ENCODE assay signal across 13 cellular contexts in the genomic region with DNA sequence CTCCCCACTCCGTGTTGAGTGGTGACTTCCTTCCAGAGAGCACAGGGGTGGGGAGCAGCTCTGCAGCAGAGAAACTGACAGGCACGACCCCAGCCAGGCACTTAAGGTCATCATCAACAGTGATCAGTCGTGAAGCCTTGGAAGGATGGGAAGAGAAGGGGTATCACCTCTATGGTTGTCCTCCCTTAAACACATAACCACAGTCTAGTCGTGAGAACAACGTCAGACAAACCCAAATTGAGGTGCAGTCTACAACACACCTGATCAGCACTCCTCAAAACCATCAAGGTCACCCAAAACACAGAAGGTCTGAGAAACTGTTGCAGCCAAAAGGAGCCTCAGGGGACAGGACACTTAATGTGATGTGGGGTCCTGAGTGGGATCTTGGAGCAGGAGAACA.
DNase-seq lines count a peak whose midpoint lies in the region; ATAC-seq and TF ChIP-seq lines count a peak whose summit lies in the region.
"Had no signal": no experiment of that assay in that cellular context is flagged by ENCODE, and none has a peak within 500 bp of the region (broad histone marks: within the 10 kb centered on the region; RNA-seq: fewer than 3 reads in every experiment).

No MANE protein-coding gene starts in this region.

- no peaks in the 10 kb centered on the region for H3K27me3 ChIP-seq in CD4-positive, alpha-beta T cell (ENCODE audit: control insufficient read depth, insufficient read depth, low read length)
- H3K27me3 ChIP-seq in esophagus (ENCODE audit: control insufficient read depth in 1 of 2, insufficient read depth in 2 of 2, low read length in 2 of 2): no peaks in the 10 kb centered on the region
- H3K27me3 ChIP-seq in spleen (replicated peaks in 1 of 7): no peaks in the 10 kb centered on the region

- CTCF ChIA-PET in CD4-positive, alpha-beta T cell (lab: Charles Lee): interaction anchor here (0.8 to 2.3 kb wide), 2 partner anchors 31 to 920 kb away, joined by 3 to 6 read pairs; no protein-coding TSS in a partner anchor
- CTCF ChIA-PET in RWPE1 (lab: Yijun Ruan, JAX): interaction anchor here (0.6 kb wide), 1 partner anchor 31 kb away, joined by 3 read pairs; no protein-coding TSS in a partner anchor

- peak overlapping the region; percentile 67 for H3K27ac Mint-ChIP-seq in CD4-positive, alpha-beta T cell

- POLR2A ChIA-PET in CD4-positive, alpha-beta T cell (lab: Charles Lee): no interaction called here
- POLR2A ChIA-PET in RWPE1 (lab: Yijun Ruan, JAX; ENCODE audit: low non-redundant PET): no interaction called here

- no peak for TF ChIP-seq POLR2A in spleen (IDR thresholded peaks at IDR 0.05)

- peaks cover 2 to 5% of the 10 kb centered on the region in 2 donors for H3K36me3 ChIP-seq in esophagus (ENCODE audit: control insufficient read depth in 2 of 2, insufficient read depth in 2 of 2, low read length in 1 of 2)
- H3K36me3 ChIP-seq in spleen: peaks cover 0 to 21% (median 0%) of the 10 kb centered on the region in 6 donors

- H3K4me1 Mint-ChIP-seq in CD4-positive, alpha-beta T cell (ENCODE audit: low read depth): peaks cover 83% of the 10 kb centered on the region

- no peak for DNase-seq in CD4-positive, alpha-beta T cell
- DNase-seq in RWPE1 (ENCODE audit: low spot score) (no peak), spleen (no peak)
- no peak for DNase-seq in stimulated activated CD4-positive, alpha-beta T cell treated with anti-CD3 and anti-CD28 coated beads, Interleukin-4, amount 100 ng/mL, for 24 hours
- DNase-seq in activated CD8-positive, alpha-beta memory T cell treated with anti-CD3 and anti-CD28 coated beads for 24 hours: no peak
- DNase-seq: cerebellar nuclear complex, foreskin fibroblast, NCI-H1930, NCI-H524 had no signal

- no peak overlapping the region for H3K4me3 Mint-ChIP-seq in CD4-positive, alpha-beta T cell

- H3K4me3 ChIP-seq in esophagus (ENCODE audit: low read depth in 1 of 2, low read length in 2 of 2): no peak overlapping the region
- no peak overlapping the region for H3K4me3 ChIP-seq in spleen

- peak; percentile 50 for ATAC-seq in CD4-positive, alpha-beta T cell (ENCODE audit: poor library complexity)
- ATAC-seq in GM21717 (IDR thresholded peaks at IDR 0.05; ENCODE audit: unreplicated experiment): no peak
- ATAC-seq in GM18498 (IDR thresholded peaks at IDR 0.05; ENCODE audit: unreplicated experiment): no peak
- ATAC-seq: left lobe of liver had no signal

- H3K4me1 ChIP-seq in esophagus (ENCODE audit: control insufficient read depth in 2 of 2, insufficient read depth in 2 of 2, low read length in 1 of 2): peaks cover 29 to 41% of the 10 kb centered on the region in 2 donors
- H3K4me1 ChIP-seq in spleen: peaks cover 42 to 100% (median 84%) of the 10 kb centered on the region in 6 donors

- WGBS in esophagus, 2 donors: 60 to 67% methylated on average over 5 of the region's 5 CpGs
- 51 to 69% (median 55%) methylated on average over 5 of the region's 5 CpGs for WGBS in spleen, 5 donors

- peaks cover 7% of the 10 kb centered on the region for H3K36me3 Mint-ChIP-seq in CD4-positive, alpha-beta T cell (ENCODE audit: low read depth)

- no peaks in the 10 kb centered on the region for H3K27me3 Mint-ChIP-seq in CD4-positive, alpha-beta T cell

- no peaks in the 10 kb centered on the region for H3K9me3 ChIP-seq in CD4-positive, alpha-beta T cell (ENCODE audit: control insufficient read depth, low read length)
- H3K9me3 ChIP-seq in esophagus (ENCODE audit: control insufficient read depth in 2 of 2, insufficient read depth in 1 of 2, low read depth in 1 of 2, low read length in 1 of 2): no peaks in the 10 kb centered on the region
- H3K9me3 ChIP-seq in spleen: no peaks in the 10 kb centered on the region

- TF ChIP-seq CTCF in CD4-positive, alpha-beta T cell (IDR thresholded peaks at IDR 0.05): no peak
- no peak for TF ChIP-seq CTCF in RWPE1 (conservative IDR thresholded peaks at IDR 0.05; ENCODE audit: low read depth)
- no peak for TF ChIP-seq CTCF in spleen (IDR thresholded peaks at IDR 0.05 in 8 of 11, conservative IDR thresholded peaks at IDR 0.05 in 3 of 11)

- H3K9me3 Mint-ChIP-seq in CD4-positive, alpha-beta T cell: no peaks in the 10 kb centered on the region

- intact Hi-C loops in CD4-positive, alpha-beta T cell (cut with DNase I, micrococcal nuclease): no loop called here
- intact Hi-C loops in spleen (cut with DNase I; ENCODE audit: low total_unique reads): no loop called here

- no peak overlapping the region for H3K27ac ChIP-seq in CD4-positive, alpha-beta T cell (ENCODE audit: low read depth, low read length)
- peak overlapping the region; percentile 79 for H3K27ac ChIP-seq in RWPE1
- H3K27ac ChIP-seq in esophagus (ENCODE audit: low read depth in 2 of 2, low read length in 1 of 2): peak overlapping the region; percentile 73 to 76
- H3K27ac ChIP-seq in spleen: peak overlapping the region in 5 of 8 donors; percentile 7 to 72 (median 50)
